In the genomic region with DNA sequence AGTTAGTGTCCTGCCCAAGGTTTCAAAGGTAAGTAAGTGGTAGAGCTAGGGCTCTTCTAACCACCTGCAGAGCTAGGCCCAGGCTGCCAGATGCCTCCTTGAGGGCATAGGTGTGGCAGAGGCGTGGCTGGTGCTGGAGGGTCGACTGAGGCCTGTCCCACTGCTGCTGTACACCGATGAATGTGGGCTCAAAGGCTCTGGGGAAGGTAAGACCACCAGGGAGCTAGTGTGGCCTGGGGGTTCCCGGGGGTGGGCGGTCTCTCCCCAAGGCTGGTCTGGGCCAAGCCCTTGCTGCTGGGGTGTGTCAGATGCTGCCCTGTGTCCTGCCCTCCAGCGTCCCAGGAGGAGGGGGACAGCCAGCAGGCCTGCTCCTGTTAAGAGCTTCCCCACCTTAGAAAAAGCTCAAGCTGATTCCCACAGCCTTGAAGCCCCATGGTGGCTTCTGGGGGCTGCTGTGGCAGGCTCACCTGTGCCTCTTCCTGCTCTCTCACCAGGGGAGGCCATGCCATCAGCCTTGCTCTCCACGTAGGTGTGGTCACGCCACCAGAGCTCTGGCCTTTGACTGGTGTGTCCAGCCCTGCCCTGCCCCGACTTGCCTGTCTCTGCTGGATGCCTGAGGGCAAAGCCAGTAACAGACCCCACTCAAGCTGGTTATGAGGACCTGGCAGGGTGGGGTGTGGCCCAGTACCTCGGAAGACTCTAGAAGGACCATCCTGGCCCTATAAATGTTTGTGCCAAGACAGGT, we compare ENCODE assay signal across 9 cellular contexts. TPM values are rescaled to one million over a fixed set of nuclear protein-coding genes. Genes with fewer than 3 reads are reported as not detected.
DNase-seq lines count a peak whose midpoint lies in the region; ATAC-seq and TF ChIP-seq lines count a peak whose summit lies in the region.
"Had no signal": no experiment of that assay in that cellular context is flagged by ENCODE, and none has a peak within 500 bp of the region (broad histone marks: within the 10 kb centered on the region; RNA-seq: fewer than 3 reads in every experiment).

No MANE protein-coding gene starts in this region.

- dilution Hi-C loops in IMR-90 (cut with HindIII; ENCODE audit: low sequenced_read_pairs, unreplicated experiment): no loop called here

- no peak overlapping the region for H2BK20ac ChIP-seq in IMR-90 (ENCODE audit: low read depth, low read length)

- no TSS peak for BruUV-seq in IMR-90 (replicated peaks; lab: Mats Ljungman, UMichigan)

- intact Hi-C loops in IMR-90 (cut with micrococcal nuclease): no loop called here

- H3K56ac ChIP-seq in IMR-90 (ENCODE audit: extremely low read depth, insufficient read depth, low read length): no peak overlapping the region

- H3K4me1 ChIP-seq in BLaER1 treated with 17β-estradiol and CSF1 and Interleukin-3, amounts not matched to agents 10 nM and 100 nM: peaks cover 97 to 100% (median 99%) of the 10 kb centered on the region in 10 experiments
- peaks cover 25% of the 10 kb centered on the region for H3K4me1 ChIP-seq in IMR-90 (ENCODE audit: control insufficient read depth, insufficient read depth, low read length)

- H3K9me1 ChIP-seq in IMR-90 (ENCODE audit: insufficient read depth, low read length): peaks cover 26% of the 10 kb centered on the region

- H3K4me3 ChIP-seq in BLaER1 treated with 17β-estradiol and CSF1 and Interleukin-3, amounts not matched to agents 10 nM and 100 nM: 0 out of 20 replicates have a peak overlapping the region, but pooled peaks of 1 of the 10 experiments have one; percentile 7
- H3K4me3 ChIP-seq in IMR-90 (ENCODE audit: insufficient read depth, low read depth, low read length): no peak overlapping the region

- peak overlapping the region; percentile 93 to 100 (median 98) for H3K4me2 ChIP-seq in BLaER1 treated with 17β-estradiol and CSF1 and Interleukin-3, amounts not matched to agents 10 nM and 100 nM
- H3K4me2 ChIP-seq in IMR-90 (ENCODE audit: low read depth, low read length): no peak overlapping the region

- H3K27ac Mint-ChIP-seq in natural killer cell treated with Interleukin-12 subunit alpha and Interleukin-12 subunit beta and Interleukin-15 and Interleukin-18, amount 100 ng/mL, for 72 hours: peak overlapping the region in 1 of 2 donors; percentile 60

- H2AFZ ChIP-seq in IMR-90 (replicated peaks; ENCODE audit: low read length, poor library complexity): peak overlapping the region; percentile 16

- H4K91ac ChIP-seq in IMR-90 (ENCODE audit: insufficient read depth, low read depth, low read length): no peak overlapping the region

- H3K18ac ChIP-seq in IMR-90 (ENCODE audit: low read depth, low read length): no peak overlapping the region

- H3K27me3 ChIP-seq in BLaER1 treated with 17β-estradiol and CSF1 and Interleukin-3, amounts not matched to agents 10 nM and 100 nM: no peaks in the 10 kb centered on the region
- no peaks in the 10 kb centered on the region for H3K27me3 ChIP-seq in IMR-90 (ENCODE audit: control insufficient read depth, insufficient read depth, low read length)

- H3K23ac ChIP-seq in IMR-90 (ENCODE audit: low read depth, low read length): no peak overlapping the region

- TF ChIP-seq RAD21 in IMR-90 (IDR thresholded peaks at IDR 0.05; ENCODE audit: low read length): no peak

- peaks cover 93 to 100% (median 97%) of the 10 kb centered on the region in 11 experiments for H4K20me1 ChIP-seq in BLaER1 treated with 17β-estradiol and CSF1 and Interleukin-3, amounts not matched to agents 10 nM and 100 nM
- H4K20me1 ChIP-seq in IMR-90 (ENCODE audit: insufficient read depth, low read length): peaks cover 85% of the 10 kb centered on the region

- no peak overlapping the region for H2BK5ac ChIP-seq in IMR-90 (ENCODE audit: low read depth, low read length, poor library complexity, severe bottlenecking)

- no peak for TF ChIP-seq CTCF in IMR-90 (conservative IDR thresholded peaks at IDR 0.05; ENCODE audit: low read depth, low read length)

- H2AK5ac ChIP-seq in IMR-90 (ENCODE audit: low read depth, low read length): no peak overlapping the region

- POLR2A ChIA-PET in IMR-90 (lab: Charles Lee; ENCODE audit: unreplicated experiment): interaction anchor here (0.5 kb wide), 1 partner anchor 27 kb away, joined by 10 read pairs; no protein-coding TSS in a partner anchor

- peak overlapping the region in 10 of 11 experiments; percentile 15 to 73 (median 51); a peak in 20 of 22 replicates for H3K9ac ChIP-seq in BLaER1 treated with 17β-estradiol and CSF1 and Interleukin-3, amounts not matched to agents 10 nM and 100 nM
- no peak overlapping the region for H3K9ac ChIP-seq in IMR-90 (ENCODE audit: low read depth, low read length)

- no peaks in the 10 kb centered on the region for H3K9me3 ChIP-seq in BLaER1 treated with 17β-estradiol and CSF1 and Interleukin-3, amounts not matched to agents 10 nM and 100 nM (replicated peaks in 1 of 11)
- H3K9me3 ChIP-seq in IMR-90 (ENCODE audit: control insufficient read depth, insufficient read depth, low read length): no peaks in the 10 kb centered on the region

- H3K27ac ChIP-seq in BLaER1 treated with 17β-estradiol and CSF1 and Interleukin-3, amounts not matched to agents 10 nM and 100 nM: peak overlapping the region; percentile 52 to 92 (median 74)
- 0 out of 2 replicates have a peak overlapping the region, but pooled peaks have one; percentile 2 for H3K27ac ChIP-seq in IMR-90 (ENCODE audit: insufficient read depth, low read length)

- WGBS in IMR-90 (ENCODE audit: extremely low coverage in 2 of 2, insufficient read length in 1 of 2), 2 experiments: 82% methylated on average over 4 of the region's 10 CpGs; no CpG with 5 or more reads in 1 of the 2 experiments

- no peak overlapping the region for H2BK120ac ChIP-seq in IMR-90 (ENCODE audit: low read depth, low read length)

- in situ Hi-C loops in IMR-90 (cut with MboI; ENCODE audit: low sequenced_read_pairs): no loop called here

- H2BK15ac ChIP-seq in IMR-90 (ENCODE audit: low read depth, low read length): no peak overlapping the region

- peak overlapping the region; percentile 2 for H3K4me3 Mint-ChIP-seq in natural killer cell treated with Interleukin-12 subunit alpha and Interleukin-12 subunit beta and Interleukin-15 and Interleukin-18, amount 100 ng/mL, for 72 hours

- peaks cover 18 to 91% of the 10 kb centered on the region in 2 experiments; a peak in 3 of 4 replicates for H3K79me1 ChIP-seq in IMR-90 (ENCODE audit: low read depth in 1 of 2, low read length in 2 of 2)

- peaks cover 69 to 74% of the 10 kb centered on the region in 2 donors for H3K4me1 Mint-ChIP-seq in natural killer cell treated with Interleukin-12 subunit alpha and Interleukin-12 subunit beta and Interleukin-15 and Interleukin-18, amount 100 ng/mL, for 72 hours (ENCODE audit: low read depth in 2 of 2)

- no peaks in the 10 kb centered on the region for H3K9me3 Mint-ChIP-seq in natural killer cell treated with Interleukin-12 subunit alpha and Interleukin-12 subunit beta and Interleukin-15 and Interleukin-18, amount 100 ng/mL, for 72 hours

- no peaks in the 10 kb centered on the region for H3K27me3 Mint-ChIP-seq in natural killer cell treated with Interleukin-12 subunit alpha and Interleukin-12 subunit beta and Interleukin-15 and Interleukin-18, amount 100 ng/mL, for 72 hours

- CTCF ChIA-PET in IMR-90 (lab: Yijun Ruan, JAX): interaction anchor here (2.0 kb wide), 1 partner anchor 46 kb away, joined by 10 read pairs; no protein-coding TSS in a partner anchor

- H3K36me3 Mint-ChIP-seq in natural killer cell treated with Interleukin-12 subunit alpha and Interleukin-12 subunit beta and Interleukin-15 and Interleukin-18, amount 100 ng/mL, for 72 hours: no peaks in the 10 kb centered on the region

- no peak overlapping the region for H4K5ac ChIP-seq in IMR-90 (ENCODE audit: low read depth, low read length)

- TF ChIP-seq POLR2A in IMR-90 (IDR thresholded peaks at IDR 0.05; ENCODE audit: low read depth, low read length): no peak

- H3K4ac ChIP-seq in IMR-90 (ENCODE audit: low read depth, low read length): no peak overlapping the region

- H2AK9ac ChIP-seq in IMR-90 (replicated peaks; ENCODE audit: low read depth, low read length, poor library complexity): peak overlapping the region; percentile 2

- peak overlapping the region in 1 of 2 experiments; percentile 37; a peak in 1 of 4 replicates for H4K8ac ChIP-seq in IMR-90 (ENCODE audit: low read depth in 2 of 2, low read length in 2 of 2)

- no peak for ATAC-seq in IMR-90 (ENCODE audit: low read depth)
- no peak for ATAC-seq in natural killer cell treated with Interleukin-12 subunit alpha and Interleukin-12 subunit beta and Interleukin-15 and Interleukin-18, amount 100 ng/mL, for 72 hours
- no peak for ATAC-seq in HG03439 (IDR thresholded peaks at IDR 0.05; ENCODE audit: unreplicated experiment)

- peaks cover 36 to 78% (median 67%) of the 10 kb centered on the region in 11 experiments; a peak in 21 of 22 replicates for H3K36me3 ChIP-seq in BLaER1 treated with 17β-estradiol and CSF1 and Interleukin-3, amounts not matched to agents 10 nM and 100 nM
- H3K36me3 ChIP-seq in IMR-90 (ENCODE audit: control insufficient read depth, insufficient read depth, low read length): peaks cover 45% of the 10 kb centered on the region

- DNase-seq in IMR-90 (no peak), ecto neural progenitor cell (ENCODE audit: low spot score) (peak; percentile 43), medulla oblongata (ENCODE audit: extremely low spot score) (no peak), HuH-7 (ENCODE audit: low spot score) (no peak), AG08395 (ENCODE audit: low spot score) (no peak)
- DNase-seq in natural killer cell treated with Interleukin-12 subunit alpha and Interleukin-12 subunit beta and Interleukin-15 and Interleukin-18, amount 100 ng/mL, for 72 hours (ENCODE audit: low spot score): no peak
- DNase-seq: activated gamma-delta T cell treated with Interleukin-2 at 50 U/mL for 16 hours had no signal

- no peak overlapping the region for H3K14ac ChIP-seq in IMR-90 (replicated peaks; ENCODE audit: low read depth, low read length)

TF ChIP-seq in IMR-90, 13 proteins besides CTCF, POLR2A, EP300 and RAD21 (continues in another document):
- TF ChIP-seq MAZ (IDR thresholded peaks at IDR 0.05; ENCODE audit: borderline replicate concordance, low read depth, low read length): no peak
- TF ChIP-seq, protein P1, sequence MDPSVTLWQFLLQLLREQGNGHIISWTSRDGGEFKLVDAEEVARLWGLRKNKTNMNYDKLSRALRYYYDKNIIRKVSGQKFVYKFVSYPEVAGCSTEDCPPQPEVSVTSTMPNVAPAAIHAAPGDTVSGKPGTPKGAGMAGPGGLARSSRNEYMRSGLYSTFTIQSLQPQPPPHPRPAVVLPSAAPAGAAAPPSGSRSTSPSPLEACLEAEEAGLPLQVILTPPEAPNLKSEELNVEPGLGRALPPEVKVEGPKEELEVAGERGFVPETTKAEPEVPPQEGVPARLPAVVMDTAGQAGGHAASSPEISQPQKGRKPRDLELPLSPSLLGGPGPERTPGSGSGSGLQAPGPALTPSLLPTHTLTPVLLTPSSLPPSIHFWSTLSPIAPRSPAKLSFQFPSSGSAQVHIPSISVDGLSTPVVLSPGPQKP (IDR thresholded peaks at IDR 0.05; ENCODE audit: borderline replicate concordance, low read depth, low read length): no peak

RNA-seq across cellular contexts. Expression of a gene that starts 36.8 kb away (rescaled TPM):
- 9.2 and 9.3 TPM in 2 replicates for total RNA-seq in IMR-90 (2012; rRNA removed)
- 20.2 and 20.9 TPM in 2 replicates for polyA plus RNA-seq in IMR-90 (2012; rRNA removed)
- 10.1 and 19.4 TPM in 2 replicates for polyA plus RNA-seq in IMR-90 (2012; cell fraction: cytosol; rRNA removed)
- 21.8 and 24.3 TPM in 2 replicates for polyA plus RNA-seq in IMR-90 (2012; cell fraction: nucleus; rRNA removed; ENCODE audit: low replicate concordance)
- 10 to 100 TPM in 1 of 2 donors, 1 to 10 TPM in 1; 10.0 to 12.2 TPM for total RNA-seq in natural killer cell treated with Interleukin-12 subunit alpha and Interleukin-12 subunit beta and Interleukin-15 and Interleukin-18, amount 100 ng/mL, for 72 hours
